ENCODE assay signal across 8 cellular contexts in genomic region chr5:116068028-116068632, GRCh38. TPM values are rescaled to one million over a fixed set of nuclear protein-coding genes. Genes with fewer than 3 reads are reported as not detected.
DNase-seq lines count a peak whose midpoint lies in the region; ATAC-seq, FAIRE-seq and TF ChIP-seq lines count a peak whose summit lies in the region.

No MANE protein-coding gene starts in this region.

- no peak overlapping the region for H3K9ac ChIP-seq in H9 (ENCODE audit: extremely low read depth, insufficient read length, low read length)
- H3K9ac ChIP-seq in kidney (ENCODE audit: low read length in 2 of 2), result no peak overlapping the region

- no peak overlapping the region for H4K8ac ChIP-seq in H9 (replicated peaks; ENCODE audit: insufficient read length, low read depth, low read length)

- no peaks in the 10 kb centered on the region for H4K20me1 ChIP-seq in H9 (ENCODE audit: control insufficient read depth, insufficient read depth, insufficient read length)

- H3K14ac ChIP-seq in H9 (ENCODE audit: insufficient read depth, low read length), result no peak overlapping the region

- H3K9me3 ChIP-seq in H9 (ENCODE audit: control insufficient read depth, low read depth, low read length), result no peaks in the 10 kb centered on the region
- no peaks in the 10 kb centered on the region for H3K9me3 ChIP-seq in kidney (ENCODE audit: control insufficient read depth in 1 of 2, low read length in 2 of 2)
- H3K9me3 ChIP-seq in thoracic aorta, result no peaks in the 10 kb centered on the region

- H3K4me3 Mint-ChIP-seq in H9, result no peak overlapping the region

- no peaks in the 10 kb centered on the region for H3K79me2 ChIP-seq in H9 (ENCODE audit: insufficient read depth, low read length)

- no peaks in the 10 kb centered on the region for H3K9me3 Mint-ChIP-seq in H9

- no peak overlapping the region for H4K91ac ChIP-seq in H9 (ENCODE audit: insufficient read length, low read depth, low read length)

- H3K4me3 ChIP-seq in astrocyte of the spinal cord (ENCODE audit: low read depth, low read length) (no peak overlapping the region), kidney (ENCODE audit: low read length in 2 of 2) (no peak overlapping the region), thoracic aorta (no peak overlapping the region)

- peak; percentile 7 for DNase-seq in activated T-cell treated with anti-CD3 and anti-CD28 coated beads for 1 hour (ENCODE audit: low read depth)
- no peak for DNase-seq in activated T-cell treated with anti-CD3 and anti-CD28 coated beads, Interleukin-2, amount 50 U/mL, for 48 hours
- no peak for DNase-seq in H9
- peak; percentile 56 for DNase-seq in NCI-H2196 (lab: John Stamatoyannopoulos, UW; ENCODE audit: unreplicated experiment)
- DNase-seq in astrocyte of the spinal cord (ENCODE audit: low read depth, low spot score), result peak; percentile 68
- DNase-seq in kidney, result no peak
- no peak for DNase-seq in thoracic aorta (ENCODE audit: low spot score)
- no peak for DNase-seq in activated CD4-positive, CD25-positive, alpha-beta regulatory T cell treated with anti-CD3 and anti-CD28 coated beads, Interleukin-2, amount 50 U/mL, for 72 hours

- no peak overlapping the region for H3K4ac ChIP-seq in H9 (ENCODE audit: low read depth, low read length)

- no peak overlapping the region for H3K4me2 ChIP-seq in H9 (ENCODE audit: insufficient read depth, insufficient read length, low read length)

- H3K27ac ChIP-seq in H9 (ENCODE audit: insufficient read length, low read depth, low read length), result no peak overlapping the region
- no peak overlapping the region for H3K27ac ChIP-seq in kidney (ENCODE audit: low read depth in 2 of 2, low read length in 2 of 2)
- H3K27ac ChIP-seq in thoracic aorta, result no peak overlapping the region

- no peaks in the 10 kb centered on the region for H3K36me3 ChIP-seq in kidney (ENCODE audit: control insufficient read depth in 1 of 2, insufficient read depth in 2 of 2, low read length in 2 of 2)
- no peaks in the 10 kb centered on the region for H3K36me3 ChIP-seq in thoracic aorta

- no peaks in the 10 kb centered on the region for H3K79me1 ChIP-seq in H9 (ENCODE audit: insufficient read depth, low read depth, low read length, poor library complexity, severe bottlenecking)

- peak; percentile 86 for FAIRE-seq in kidney (lab: Jason Lieb, UNC)

- H2BK15ac ChIP-seq in H9 (ENCODE audit: low read depth, low read length), result no peak overlapping the region

- H3K27me3 ChIP-seq in H9 (ENCODE audit: insufficient read depth, low read length) (no peaks in the 10 kb centered on the region), thoracic aorta (replicated peaks; ENCODE audit: insufficient read depth) (no peaks in the 10 kb centered on the region)

- no peak for ATAC-seq in thoracic aorta (ENCODE audit: insufficient number of reproducible peaks, low FRiP score, low read depth)

- H3T11ph ChIP-seq in H9 (ENCODE audit: low read length), result no peak overlapping the region

- H3K4me1 Mint-ChIP-seq in H9, result peaks cover 0 to 7% of the 10 kb centered on the region in 2 experiments; a peak in 2 of 4 replicates

- intact Hi-C loops in kidney (cut with DNase I), result no loop called here

- no peak overlapping the region for H3K27ac Mint-ChIP-seq in H9

- no peaks in the 10 kb centered on the region for H3K23me2 ChIP-seq in H9 (ENCODE audit: insufficient read length, low read depth, low read length, poor library complexity, severe bottlenecking)

- no peak overlapping the region for H2BK12ac ChIP-seq in H9 (ENCODE audit: insufficient read length, low read depth, low read length)

- no peak overlapping the region for H4K5ac ChIP-seq in H9 (ENCODE audit: insufficient read length, low read depth, low read length)

- no peaks in the 10 kb centered on the region; the same call in 1 of the 2 replicates for H3K27me3 Mint-ChIP-seq in H9 (ENCODE audit: low read depth)

- no CpG with 5 or more reads among the region's 4 CpGs for WGBS in H9 (ENCODE audit: extremely low coverage, insufficient read length, low lambda C conversion rate)

- no peak overlapping the region for H2AFZ ChIP-seq in H9 (ENCODE audit: low read length)

- H2AK5ac ChIP-seq in H9 (ENCODE audit: insufficient read length, low read length), result no peak overlapping the region

- H3K56ac ChIP-seq in H9 (ENCODE audit: insufficient read length, low read depth, low read length), result no peak overlapping the region

- H3K4me1 ChIP-seq in H9 (ENCODE audit: insufficient read depth, low read length), result peaks cover 2% of the 10 kb centered on the region; the same call in 1 of the 2 replicates
- no peaks in the 10 kb centered on the region for H3K4me1 ChIP-seq in kidney (ENCODE audit: control insufficient read depth in 1 of 2, insufficient read depth in 1 of 2, low read depth in 1 of 2, low read length in 2 of 2)
- H3K4me1 ChIP-seq in thoracic aorta (ENCODE audit: control insufficient read depth in 1 of 2, low read depth in 2 of 2), result no peaks in the 10 kb centered on the region

- H2BK20ac ChIP-seq in H9 (ENCODE audit: low read depth, low read length, poor library complexity, severe bottlenecking), result no peak overlapping the region

- no peak overlapping the region for H3K23ac ChIP-seq in H9 (ENCODE audit: insufficient read length, low read depth, low read length)

- TF ChIP-seq CTCF in H9 (conservative IDR thresholded peaks at IDR 0.05) (peak; percentile 92), astrocyte of the spinal cord (IDR thresholded peaks at IDR 0.05; ENCODE audit: low read depth, low read length) (peak; percentile 63), kidney (IDR thresholded peaks at IDR 0.05; ENCODE audit: borderline replicate concordance, extremely low read depth, insufficient read depth) (peak; percentile 76), thoracic aorta (IDR thresholded peaks at IDR 0.05) (peak; percentile 82)

- in situ Hi-C loops in astrocyte of the spinal cord (cut with HindIII; ENCODE audit: low sequenced_read_pairs), result no loop called here

- no peak overlapping the region for H2BK120ac ChIP-seq in H9 (ENCODE audit: low read depth, low read length, poor library complexity, severe bottlenecking)

- H3K36me3 Mint-ChIP-seq in H9 (ENCODE audit: insufficient read depth in 1 of 3, low read depth in 3 of 3), result no peaks in the 10 kb centered on the region

- H3K18ac ChIP-seq in H9 (ENCODE audit: insufficient read length, low read depth, low read length), result no peak overlapping the region

- no peak overlapping the region for H2BK5ac ChIP-seq in H9 (ENCODE audit: insufficient read length, low read length)

RNA-seq across cellular contexts. Expression of gene COMMD10, which starts 16.7 kb away (rescaled TPM):
- 29.4 and 33.9 TPM in 2 replicates for total RNA-seq in H9 (2021)
- 41.1 TPM for total RNA-seq in kidney
- 37.6 TPM for polyA plus RNA-seq in kidney (ENCODE audit: insufficient read depth, low read depth, low replicate concordance)
- 10 to 100 TPM; 12.6 to 21.6 TPM for total RNA-seq in thoracic aorta

RNA-seq across cellular contexts. Expression of gene ARL14EPL, which starts 35.9 kb away (rescaled TPM):
- total RNA-seq in H9 (2021) (not detected in 2 replicates), kidney (not detected), thoracic aorta (1 to 10 TPM in 1 of 2 donors, not detected in 1; 1.7 TPM)
- not detected for polyA plus RNA-seq in kidney (ENCODE audit: insufficient read depth, low read depth, low replicate concordance)

Comparison
In these comparisons a context has a peak if more than half of its experiments do, and no peak if none do; other contexts are left out.
1. DNase-seq: peak in activated T-cell treated with anti-CD3 and anti-CD28 coated beads for 1 hour (single experiment), NCI-H2196 (single experiment) and astrocyte of the spinal cord (single experiment); none in activated T-cell treated with anti-CD3 and anti-CD28 coated beads, Interleukin-2, amount 50 U/mL, for 48 hours (0 of 2), H9 (single experiment), kidney (single experiment), thoracic aorta (single experiment) and activated CD4-positive, CD25-positive, alpha-beta regulatory T cell treated with anti-CD3 and anti-CD28 coated beads, Interleukin-2, amount 50 U/mL, for 72 hours (single experiment).
2. Peak in every context shown above with its lines, with median percentiles within 50 percentile points of each other: CTCF ChIP-seq.